Comparison of ENCODE assay signal across 1 cellular context in genomic region chr16:1310832-1311200, GRCh38.
TF ChIP-seq lines count a peak whose summit lies in the region.

No MANE protein-coding gene starts in this region.

TF ChIP-seq in GM12878, 131 proteins besides CTCF, POLR2A, EP300 and RAD21:
- TF ChIP-seq TAF1 (IDR thresholded peaks at IDR 0.05; ENCODE audit: borderline replicate concordance, low read depth, low read length) (peak; percentile 34; the same call in 1 of the 2 replicates), NFXL1 (IDR thresholded peaks at IDR 0.05; ENCODE audit: borderline replicate concordance) (no peak), MLLT1 (IDR thresholded peaks at IDR 0.05) (no peak), ZNF274 (IDR thresholded peaks at IDR 0.05; ENCODE audit: insufficient read depth, insufficient read length) (no peak), RB1 (IDR thresholded peaks at IDR 0.05; ENCODE audit: borderline replicate concordance) (no peak), IRF4 (IDR thresholded peaks at IDR 0.05; ENCODE audit: low read depth, low read length) (no peak), PML (IDR thresholded peaks at IDR 0.05; ENCODE audit: low read length) (no peak), ZZZ3 (IDR thresholded peaks at IDR 0.05; ENCODE audit: control insufficient read depth, insufficient read length, low read depth) (no peak), SIN3A (IDR thresholded peaks at IDR 0.05; ENCODE audit: low read depth, low read length) (0 out of 2 replicates have a peak, but pooled peaks have one; percentile 29), ZBTB4 (CRISPR knock-in tag; IDR thresholded peaks at IDR 0.05) (no peak), POLR2AphosphoS5 (IDR thresholded peaks at IDR 0.05; ENCODE audit: low read length) (0 out of 2 replicates have a peak, but pooled peaks have one; percentile 3)
